Comparison of ENCODE assay signal across 13 cellular contexts in genomic region chr10:28842321-28842720, GRCh38.
DNase-seq lines count a peak whose midpoint lies in the region; ATAC-seq and TF ChIP-seq lines count a peak whose summit lies in the region.
"Had no signal": no experiment of that assay in that cellular context is flagged by ENCODE, and none has a peak within 500 bp of the region (broad histone marks: within the 10 kb centered on the region; RNA-seq: fewer than 3 reads in every experiment).

No MANE protein-coding gene starts in this region.

- WGBS in SK-N-SH (ENCODE audit: low lambda C conversion rate), result 33% methylated on average over 3 of the region's 3 CpGs
- WGBS in smooth muscle cell (ENCODE audit: low lambda C conversion rate), result 12% methylated on average over 3 of the region's 3 CpGs

- H4K20me1 ChIP-seq in SK-N-SH (ENCODE audit: insufficient read depth) (no peaks in the 10 kb centered on the region), smooth muscle cell (ENCODE audit: low read depth) (no peaks in the 10 kb centered on the region)

- H3K4me1 ChIP-seq in SK-N-SH (ENCODE audit: control insufficient read depth in 1 of 2, insufficient read depth in 2 of 2, low read depth in 1 of 2, low read length in 1 of 2), result peaks cover 2 to 11% of the 10 kb centered on the region in 2 experiments; a peak in 3 of 4 replicates
- no peaks in the 10 kb centered on the region for H3K4me1 ChIP-seq in foreskin keratinocyte
- peaks cover 11% of the 10 kb centered on the region for H3K4me1 ChIP-seq in smooth muscle cell (ENCODE audit: low read depth)

- no peak for TF ChIP-seq POLR2A in erythroblast (IDR thresholded peaks at IDR 0.05; ENCODE audit: low read length)

- TF ChIP-seq CTCF in SK-N-SH (IDR thresholded peaks at IDR 0.05) (no peak), foreskin keratinocyte (conservative IDR thresholded peaks at IDR 0.05) (no peak), smooth muscle cell (IDR thresholded peaks at IDR 0.05; ENCODE audit: borderline replicate concordance, insufficient read depth, poor library complexity, severe bottlenecking) (no peak)

- peak; percentile 64 for ATAC-seq in foreskin keratinocyte
- ATAC-seq in stimulated activated naive CD8-positive, alpha-beta T cell treated with anti-CD3 and anti-CD28 coated beads, Interleukin-15, Interleukin-2, amounts not matched to agents 100 U/mL and 50 U/mL, for 24 hours, result no peak

- H3K9ac ChIP-seq in SK-N-SH (peak overlapping the region; percentile 65), smooth muscle cell (ENCODE audit: low read depth) (peak overlapping the region; percentile 83)

- H3K4me2 ChIP-seq in SK-N-SH, result peak overlapping the region; percentile 60
- H3K4me2 ChIP-seq in smooth muscle cell, result peak overlapping the region; percentile 69

- H3K9me3 ChIP-seq in SK-N-SH (no peaks in the 10 kb centered on the region), smooth muscle cell (replicated peaks; ENCODE audit: low read depth) (no peaks in the 10 kb centered on the region)

- DNase-seq in GM04503 (ENCODE audit: low read depth) (peak; percentile 67), SK-N-SH (no peak), foreskin keratinocyte (peak in 1 of 2 donors; percentile 55), smooth muscle cell (lab: John Stamatoyannopoulos, UW; ENCODE audit: unreplicated experiment) (no peak), erythroblast (lab: John Stamatoyannopoulos, UW) (no peak), T-helper 2 cell (no peak)
- no peak for DNase-seq in stimulated activated naive CD8-positive, alpha-beta T cell treated with anti-CD3 and anti-CD28 coated beads, Interleukin-15, Interleukin-2, amounts not matched to agents 100 U/mL and 50 U/mL, for 24 hours
- DNase-seq: caudate nucleus; DMS153; Karpas-422; NCI-H2171; stimulated activated CD4-positive, alpha-beta T cell treated with anti-CD3 and anti-CD28 coated beads, Interleukin-4, amount 100 ng/mL, for 24 hours; stomach had no signal

- no peak for TF ChIP-seq RAD21 in SK-N-SH (IDR thresholded peaks at IDR 0.05; ENCODE audit: low read length)

- CTCF ChIA-PET in SK-N-SH (lab: Yijun Ruan, JAX), result no interaction called here

- H3K27me3 ChIP-seq in SK-N-SH (ENCODE audit: insufficient read depth) (no peaks in the 10 kb centered on the region), foreskin keratinocyte (no peaks in the 10 kb centered on the region), smooth muscle cell (ENCODE audit: low read depth) (no peaks in the 10 kb centered on the region)

- POLR2A ChIA-PET in SK-N-SH (lab: Yijun Ruan, JAX), result no interaction called here

- no peaks in the 10 kb centered on the region for H3K36me3 ChIP-seq in SK-N-SH (replicated peaks in 1 of 2; ENCODE audit: control insufficient read depth in 1 of 2, insufficient read depth in 2 of 2, low read length in 1 of 2)
- no peaks in the 10 kb centered on the region for H3K36me3 ChIP-seq in smooth muscle cell (ENCODE audit: low read depth)
- H3K36me3 ChIP-seq: stomach had no signal

- H3K9me2 ChIP-seq in SK-N-SH, result no peaks in the 10 kb centered on the region

- H3F3A ChIP-seq in SK-N-SH (replicated peaks; ENCODE audit: insufficient read depth), result peaks cover 13% of the 10 kb centered on the region
- peaks cover 41% of the 10 kb centered on the region for H3F3A ChIP-seq in smooth muscle cell (ENCODE audit: low read depth)

- H3K27ac ChIP-seq in SK-N-SH (ENCODE audit: low read depth in 2 of 2, low read length in 1 of 2), result peak overlapping the region in 1 of 2 experiments; percentile 97; a peak in 2 of 4 replicates
- H3K27ac ChIP-seq in foreskin keratinocyte, result no peak overlapping the region
- peak overlapping the region; percentile 97 for H3K27ac ChIP-seq in smooth muscle cell (ENCODE audit: low read depth)
- H3K27ac ChIP-seq: stomach had no signal

- H3K79me2 ChIP-seq in SK-N-SH (ENCODE audit: insufficient read depth), result no peaks in the 10 kb centered on the region
- H3K79me2 ChIP-seq in smooth muscle cell (ENCODE audit: low read depth), result peaks cover under 1% of the 10 kb centered on the region

- 0 out of 4 replicates have a peak overlapping the region, but pooled peaks of 1 of the 2 experiments have one; percentile 2 for H3K4me3 ChIP-seq in SK-N-SH (ENCODE audit: low read depth in 2 of 2, low read length in 1 of 2)
- no peak overlapping the region for H3K4me3 ChIP-seq in smooth muscle cell
- H3K4me3 ChIP-seq: stomach had no signal

- H2AFZ ChIP-seq in SK-N-SH (ENCODE audit: low read depth), result no peak overlapping the region
- no peak overlapping the region for H2AFZ ChIP-seq in smooth muscle cell (ENCODE audit: low read depth)

- TF ChIP-seq EP300 in SK-N-SH (IDR thresholded peaks at IDR 0.05; ENCODE audit: borderline replicate concordance in 1 of 2, low read depth in 1 of 2, low read length in 1 of 2), result peak in 1 of 2 experiments; percentile 56; a peak in 1 of 4 replicates

TF ChIP-seq in SK-N-SH, 30 proteins besides CTCF, POLR2A, EP300 and RAD21:
- TF ChIP-seq JUND (IDR thresholded peaks at IDR 0.05) (peak; percentile 69), MEF2A (IDR thresholded peaks at IDR 0.05; ENCODE audit: borderline replicate concordance, low read depth) (peak; percentile 24; the same call in 1 of the 2 replicates), GABPA (IDR thresholded peaks at IDR 0.05; ENCODE audit: low read depth) (no peak), NFIC (IDR thresholded peaks at IDR 0.05; ENCODE audit: borderline replicate concordance) (peak; percentile 45; the same call in 1 of the 2 replicates), TCF12 (IDR thresholded peaks at IDR 0.05) (peak; percentile 84), FOSL2 (IDR thresholded peaks at IDR 0.05; ENCODE audit: borderline replicate concordance, low read depth) (peak; percentile 65; the same call in 1 of the 2 replicates), YY1 (IDR thresholded peaks at IDR 0.05; ENCODE audit: low read depth) (no peak), POLR2AphosphoS5 (IDR thresholded peaks at IDR 0.05; ENCODE audit: low read depth, low read length) (peak; percentile 33; the same call in 1 of the 2 replicates)
- TF ChIP-seq, protein P1, sequence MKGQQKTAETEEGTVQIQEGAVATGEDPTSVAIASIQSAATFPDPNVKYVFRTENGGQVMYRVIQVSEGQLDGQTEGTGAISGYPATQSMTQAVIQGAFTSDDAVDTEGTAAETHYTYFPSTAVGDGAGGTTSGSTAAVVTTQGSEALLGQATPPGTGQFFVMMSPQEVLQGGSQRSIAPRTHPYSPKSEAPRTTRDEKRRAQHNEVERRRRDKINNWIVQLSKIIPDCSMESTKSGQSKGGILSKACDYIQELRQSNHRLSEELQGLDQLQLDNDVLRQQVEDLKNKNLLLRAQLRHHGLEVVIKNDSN (IDR thresholded peaks at IDR 0.05; ENCODE audit: borderline replicate concordance, low read depth), result no peak
- TF ChIP-seq, protein P2, sequence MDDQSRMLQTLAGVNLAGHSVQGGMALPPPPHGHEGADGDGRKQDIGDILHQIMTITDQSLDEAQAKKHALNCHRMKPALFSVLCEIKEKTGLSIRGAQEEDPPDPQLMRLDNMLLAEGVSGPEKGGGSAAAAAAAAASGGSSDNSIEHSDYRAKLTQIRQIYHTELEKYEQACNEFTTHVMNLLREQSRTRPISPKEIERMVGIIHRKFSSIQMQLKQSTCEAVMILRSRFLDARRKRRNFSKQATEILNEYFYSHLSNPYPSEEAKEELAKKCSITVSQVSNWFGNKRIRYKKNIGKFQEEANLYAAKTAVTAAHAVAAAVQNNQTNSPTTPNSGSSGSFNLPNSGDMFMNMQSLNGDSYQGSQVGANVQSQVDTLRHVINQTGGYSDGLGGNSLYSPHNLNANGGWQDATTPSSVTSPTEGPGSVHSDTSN (IDR thresholded peaks at IDR 0.05), result peak; percentile 50
